8 cellular contexts compared by ENCODE assay signal in genomic region chr6:26155066-26155925, GRCh38.
DNase-seq lines count a peak whose midpoint lies in the region; ATAC-seq and TF ChIP-seq lines count a peak whose summit lies in the region.

No MANE protein-coding gene starts in this region.

- peaks cover 30% of the 10 kb centered on the region for H3K36me3 Mint-ChIP-seq in activated CD4-positive, alpha-beta memory T cell treated with anti-CD3 and anti-CD28 coated beads for 36 hours

- peak overlapping the region; percentile 93 for H3K27ac Mint-ChIP-seq in activated CD4-positive, alpha-beta memory T cell treated with anti-CD3 and anti-CD28 coated beads for 36 hours

- POLR2A ChIA-PET in activated CD4-positive, alpha-beta memory T cell treated with anti-CD3 and anti-CD28 coated beads for 36 hours (lab: Charles Lee), result interaction anchor here (0.9 to 7.9 kb wide), 26 partner anchors 8 to 138 kb away, joined by 3 to 863 read pairs (median 50); a partner anchor contains a TSS

- ATAC-seq in HG03280 (IDR thresholded peaks at IDR 0.05; ENCODE audit: unreplicated experiment) (no peak), GM21619 (IDR thresholded peaks at IDR 0.05; ENCODE audit: unreplicated experiment) (no peak)

- H3K4me3 Mint-ChIP-seq in activated CD4-positive, alpha-beta memory T cell treated with anti-CD3 and anti-CD28 coated beads for 36 hours, result peak overlapping the region; percentile 81

- H3K27ac ChIP-seq in parathyroid adenoma, result peak overlapping the region; percentile 96

- H3K9me3 ChIP-seq in parathyroid adenoma (ENCODE audit: control insufficient read depth, low read length), result no peaks in the 10 kb centered on the region

- intact Hi-C loops in activated CD4-positive, alpha-beta memory T cell treated with anti-CD3 and anti-CD28 coated beads for 36 hours (cut with micrococcal nuclease), result loop anchor here (5.0 to 10.0 kb wide), 2 partner anchors 1660 to 1717 kb away; a partner anchor contains a TSS

- CTCF ChIA-PET in activated CD4-positive, alpha-beta memory T cell treated with anti-CD3 and anti-CD28 coated beads for 36 hours (lab: Charles Lee), result interaction anchor here (0.6 to 3.1 kb wide), 7 partner anchors 28 to 306 kb away, joined by 3 to 11 read pairs (median 4); a partner anchor contains a TSS

- no peaks in the 10 kb centered on the region for H3K36me3 ChIP-seq in parathyroid adenoma (ENCODE audit: control insufficient read depth, insufficient read depth, low read length)

- H3K4me3 ChIP-seq in parathyroid adenoma (ENCODE audit: low read depth, low read length), result peak overlapping the region; percentile 89

- H3K27me3 Mint-ChIP-seq in activated CD4-positive, alpha-beta memory T cell treated with anti-CD3 and anti-CD28 coated beads for 36 hours, result peaks cover 24% of the 10 kb centered on the region

- no peaks in the 10 kb centered on the region for H3K79me2 ChIP-seq in parathyroid adenoma

- peaks cover 39% of the 10 kb centered on the region for H3K4me1 Mint-ChIP-seq in activated CD4-positive, alpha-beta memory T cell treated with anti-CD3 and anti-CD28 coated beads for 36 hours (ENCODE audit: low read depth)

- no peak for TF ChIP-seq CTCF in parathyroid adenoma (IDR thresholded peaks at IDR 0.05)

- DNase-seq in ELF-1 (ENCODE audit: low read depth, low spot score), result peak; percentile 52
- peak; percentile 37 for DNase-seq in MV-4-11 (lab: John Stamatoyannopoulos, UW)
- DNase-seq in activated CD4-positive, alpha-beta memory T cell treated with anti-CD3 and anti-CD28 coated beads for 36 hours, result no peak
- peak; percentile 10 for DNase-seq in glomerular visceral epithelial cell (ENCODE audit: extremely low spot score)
- DNase-seq in T1000 (lab: John Stamatoyannopoulos, UW), result no peak

- H3K4me1 ChIP-seq in parathyroid adenoma, result peaks cover 14% of the 10 kb centered on the region

- H3K4me2 ChIP-seq in parathyroid adenoma (ENCODE audit: low read length), result peak overlapping the region; percentile 94

- H2AFZ ChIP-seq in parathyroid adenoma, result peak overlapping the region; percentile 85

- H3K9ac ChIP-seq in parathyroid adenoma, result no peak overlapping the region

- H3K27me3 ChIP-seq in parathyroid adenoma (ENCODE audit: control insufficient read depth, insufficient read depth, low read length), result no peaks in the 10 kb centered on the region

- H3K9me3 Mint-ChIP-seq in activated CD4-positive, alpha-beta memory T cell treated with anti-CD3 and anti-CD28 coated beads for 36 hours, result peaks cover 4% of the 10 kb centered on the region

Comparison
In these comparisons a context has a peak if more than half of its experiments do, and no peak if none do; other contexts are left out.
1. DNase-seq: peak in ELF-1 (single experiment), MV-4-11 (single experiment) and glomerular visceral epithelial cell (single experiment); none in activated CD4-positive, alpha-beta memory T cell treated with anti-CD3 and anti-CD28 coated beads for 36 hours (single experiment) and T1000 (single experiment).